Comparison of ENCODE assay signal across 1 cellular context in the genomic region with DNA sequence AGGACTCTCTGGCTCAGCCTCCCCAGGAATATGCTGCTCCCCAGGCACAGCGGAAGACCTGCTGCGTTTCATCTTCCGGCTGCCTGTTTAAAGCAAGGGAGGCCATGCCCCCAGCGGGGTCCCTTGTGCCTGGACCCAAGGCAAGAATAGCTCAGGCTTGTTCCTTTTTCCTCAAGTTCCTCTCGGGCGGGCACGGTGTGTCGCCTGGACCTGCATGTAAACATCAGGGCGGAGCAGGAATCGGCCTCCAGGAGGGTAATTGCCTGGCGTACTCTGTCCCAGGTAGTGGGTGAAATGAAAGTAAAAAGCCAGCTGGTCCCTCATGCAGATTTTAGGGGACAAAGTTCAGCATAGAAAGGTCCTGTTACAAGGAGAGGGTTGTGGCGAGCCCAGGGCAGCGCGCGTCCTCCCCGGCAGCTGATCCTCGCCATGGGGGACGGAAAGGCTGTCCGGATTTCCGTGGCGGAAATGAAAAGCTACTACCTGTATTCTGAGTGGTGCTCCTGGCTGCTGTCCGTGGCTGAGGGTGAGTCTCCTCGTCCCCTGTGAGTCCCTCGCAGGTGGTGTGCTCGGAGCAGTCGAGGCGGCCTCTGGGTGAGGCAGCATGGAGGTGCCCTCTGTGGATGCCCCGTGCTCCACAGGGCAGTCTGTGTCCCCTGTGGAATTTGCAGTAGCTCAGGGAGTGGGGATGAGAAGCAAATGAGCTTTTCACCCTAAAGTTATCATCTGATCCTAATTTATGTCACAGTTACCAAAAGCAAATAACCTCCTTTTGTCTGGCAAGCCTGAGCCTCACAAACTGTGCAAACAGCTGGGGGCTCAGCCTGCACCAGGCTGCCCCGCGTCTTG.
TF ChIP-seq lines count a peak whose summit lies in the region.

No MANE protein-coding gene starts in this region.

TF ChIP-seq in HepG2, 621 proteins besides CTCF, POLR2A, EP300 and RAD21 (continued from another document and continues in another):
- TF ChIP-seq, protein P1, sequence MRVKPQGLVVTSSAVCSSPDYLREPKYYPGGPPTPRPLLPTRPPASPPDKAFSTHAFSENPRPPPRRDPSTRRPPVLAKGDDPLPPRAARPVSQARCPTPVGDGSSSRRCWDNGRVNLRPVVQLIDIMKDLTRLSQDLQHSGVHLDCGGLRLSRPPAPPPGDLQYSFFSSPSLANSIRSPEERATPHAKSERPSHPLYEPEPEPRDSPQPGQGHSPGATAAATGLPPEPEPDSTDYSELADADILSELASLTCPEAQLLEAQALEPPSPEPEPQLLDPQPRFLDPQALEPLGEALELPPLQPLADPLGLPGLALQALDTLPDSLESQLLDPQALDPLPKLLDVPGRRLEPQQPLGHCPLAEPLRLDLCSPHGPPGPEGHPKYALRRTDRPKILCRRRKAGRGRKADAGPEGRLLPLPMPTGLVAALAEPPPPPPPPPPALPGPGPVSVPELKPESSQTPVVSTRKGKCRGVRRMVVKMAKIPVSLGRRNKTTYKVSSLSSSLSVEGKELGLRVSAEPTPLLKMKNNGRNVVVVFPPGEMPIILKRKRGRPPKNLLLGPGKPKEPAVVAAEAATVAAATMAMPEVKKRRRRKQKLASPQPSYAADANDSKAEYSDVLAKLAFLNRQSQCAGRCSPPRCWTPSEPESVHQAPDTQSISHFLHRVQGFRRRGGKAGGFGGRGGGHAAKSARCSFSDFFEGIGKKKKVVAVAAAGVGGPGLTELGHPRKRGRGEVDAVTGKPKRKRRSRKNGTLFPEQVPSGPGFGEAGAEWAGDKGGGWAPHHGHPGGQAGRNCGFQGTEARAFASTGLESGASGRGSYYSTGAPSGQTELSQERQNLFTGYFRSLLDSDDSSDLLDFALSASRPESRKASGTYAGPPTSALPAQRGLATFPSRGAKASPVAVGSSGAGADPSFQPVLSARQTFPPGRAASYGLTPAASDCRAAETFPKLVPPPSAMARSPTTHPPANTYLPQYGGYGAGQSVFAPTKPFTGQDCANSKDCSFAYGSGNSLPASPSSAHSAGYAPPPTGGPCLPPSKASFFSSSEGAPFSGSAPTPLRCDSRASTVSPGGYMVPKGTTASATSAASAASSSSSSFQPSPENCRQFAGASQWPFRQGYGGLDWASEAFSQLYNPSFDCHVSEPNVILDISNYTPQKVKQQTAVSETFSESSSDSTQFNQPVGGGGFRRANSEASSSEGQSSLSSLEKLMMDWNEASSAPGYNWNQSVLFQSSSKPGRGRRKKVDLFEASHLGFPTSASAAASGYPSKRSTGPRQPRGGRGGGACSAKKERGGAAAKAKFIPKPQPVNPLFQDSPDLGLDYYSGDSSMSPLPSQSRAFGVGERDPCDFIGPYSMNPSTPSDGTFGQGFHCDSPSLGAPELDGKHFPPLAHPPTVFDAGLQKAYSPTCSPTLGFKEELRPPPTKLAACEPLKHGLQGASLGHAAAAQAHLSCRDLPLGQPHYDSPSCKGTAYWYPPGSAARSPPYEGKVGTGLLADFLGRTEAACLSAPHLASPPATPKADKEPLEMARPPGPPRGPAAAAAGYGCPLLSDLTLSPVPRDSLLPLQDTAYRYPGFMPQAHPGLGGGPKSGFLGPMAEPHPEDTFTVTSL (CRISPR knock-in tag; IDR thresholded peaks at IDR 0.05; ENCODE audit: borderline replicate concordance), result 0 out of 2 replicates have a peak, but pooled peaks have one; percentile 20
- TF ChIP-seq NFKB2 (CRISPR knock-in tag; IDR thresholded peaks at IDR 0.05; ENCODE audit: borderline replicate concordance) (peak; percentile 31; the same call in 1 of the 2 replicates), GFI1 (CRISPR knock-in tag; IDR thresholded peaks at IDR 0.05; ENCODE audit: borderline replicate concordance) (0 out of 2 replicates have a peak, but pooled peaks have one; percentile 29), ISL2 (CRISPR knock-in tag; IDR thresholded peaks at IDR 0.05) (peak; percentile 21; the same call in 1 of the 2 replicates), ZNF263 (CRISPR knock-in tag; IDR thresholded peaks at IDR 0.05) (peak; percentile 90), XRCC5 (optimal IDR thresholded peaks at IDR 0.05; ENCODE audit: low read length) (peak; percentile 61), ZNF230 (CRISPR knock-in tag; IDR thresholded peaks at IDR 0.05) (peak; percentile 84), NFE2L2 (IDR thresholded peaks at IDR 0.05; ENCODE audit: low read length) (no peak), MEIS2 (CRISPR knock-in tag; IDR thresholded peaks at IDR 0.05) (0 out of 2 replicates have a peak, but pooled peaks have one; percentile 20), ZNF431 (CRISPR knock-in tag; IDR thresholded peaks at IDR 0.05; ENCODE audit: borderline replicate concordance, low read depth) (peak; percentile 61; the same call in 1 of the 2 replicates), CCAR2 (optimal IDR thresholded peaks at IDR 0.05; ENCODE audit: low read depth, low read length) (no peak), FOXK1 (CRISPR knock-in tag; IDR thresholded peaks at IDR 0.05; ENCODE audit: borderline replicate concordance, low read depth) (0 out of 2 replicates have a peak, but pooled peaks have one; percentile 18), NCOR1 (IDR thresholded peaks at IDR 0.05; ENCODE audit: borderline replicate concordance, low read length) (peak; percentile 73; the same call in 1 of the 2 replicates), RBFOX2 (IDR thresholded peaks at IDR 0.05; ENCODE audit: low read depth, low read length) (peak; percentile 29; the same call in 1 of the 2 replicates), GABPA (IDR thresholded peaks at IDR 0.05; ENCODE audit: low read depth, low read length) (no peak), GABPA (CRISPR knock-in tag; IDR thresholded peaks at IDR 0.05; ENCODE audit: low read depth) (peak; percentile 41; the same call in 1 of the 2 replicates), ZNF256 (CRISPR knock-in tag; conservative IDR thresholded peaks at IDR 0.05) (peak; percentile 3; the same call in 1 of the 2 replicates), RXRB (CRISPR knock-in tag; IDR thresholded peaks at IDR 0.05; ENCODE audit: borderline replicate concordance) (peak; percentile 66), REL (CRISPR knock-in tag; conservative IDR thresholded peaks at IDR 0.05) (no peak), HNRNPLL (IDR thresholded peaks at IDR 0.05; ENCODE audit: low read depth, low read length, poor library complexity, severe bottlenecking) (peak; percentile 37), RXRA (CRISPR knock-in tag; IDR thresholded peaks at IDR 0.05) (0 out of 2 replicates have a peak, but pooled peaks have one; percentile 7), EEA1 (CRISPR knock-in tag; IDR thresholded peaks at IDR 0.05; ENCODE audit: borderline replicate concordance) (0 out of 2 replicates have a peak, but pooled peaks have one; percentile 50), DMAP1 (CRISPR knock-in tag; IDR thresholded peaks at IDR 0.05) (peak; percentile 20; the same call in 1 of the 2 replicates), SP5 (CRISPR knock-in tag; IDR thresholded peaks at IDR 0.05; ENCODE audit: borderline replicate concordance, low read depth) (peak; percentile 71), SNAI1 (CRISPR knock-in tag; IDR thresholded peaks at IDR 0.05; ENCODE audit: borderline replicate concordance) (0 out of 2 replicates have a peak, but pooled peaks have one; percentile 51), NPAS2 (CRISPR knock-in tag; IDR thresholded peaks at IDR 0.05; ENCODE audit: borderline replicate concordance) (no peak), SOX13 (IDR thresholded peaks at IDR 0.05) (no peak), SOX13 (CRISPR knock-in tag; conservative IDR thresholded peaks at IDR 0.05 in 1 of 2, IDR thresholded peaks at IDR 0.05 in 1 of 2) (peak in 1 of 2 experiments; percentile 54; a peak in 2 of 4 replicates), ASH2L (IDR thresholded peaks at IDR 0.05; ENCODE audit: insufficient read length, low read depth, low read length) (peak; percentile 79), THAP11 (CRISPR knock-in tag; IDR thresholded peaks at IDR 0.05) (0 out of 2 replicates have a peak, but pooled peaks have one; percentile 22)
- TF ChIP-seq, protein P2, sequence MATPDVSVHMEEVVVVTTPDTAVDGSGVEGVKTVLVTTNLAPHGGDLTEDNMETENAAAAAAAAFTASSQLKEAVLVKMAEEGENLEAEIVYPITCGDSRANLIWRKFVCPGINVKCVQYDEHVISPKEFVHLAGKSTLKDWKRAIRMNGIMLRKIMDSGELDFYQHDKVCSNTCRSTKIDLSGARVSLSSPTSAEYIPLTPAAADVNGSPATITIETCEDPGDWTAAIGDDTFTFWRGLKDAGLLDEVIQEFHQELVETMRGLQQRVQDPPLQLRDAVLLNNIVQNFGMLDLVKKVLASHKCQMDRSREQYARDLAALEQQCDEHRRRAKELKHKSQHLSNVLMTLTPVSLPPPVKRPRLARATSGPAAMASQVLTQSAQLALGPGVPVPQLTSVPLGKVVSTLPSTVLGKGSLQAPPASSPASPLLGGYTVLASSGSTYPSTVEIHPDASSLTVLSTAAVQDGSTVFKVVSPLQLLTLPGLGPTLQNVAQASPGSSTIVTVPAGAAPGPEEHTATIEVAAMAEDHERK (CRISPR knock-in tag; IDR thresholded peaks at IDR 0.05; ENCODE audit: low read depth), result no peak
- TF ChIP-seq, protein P3, sequence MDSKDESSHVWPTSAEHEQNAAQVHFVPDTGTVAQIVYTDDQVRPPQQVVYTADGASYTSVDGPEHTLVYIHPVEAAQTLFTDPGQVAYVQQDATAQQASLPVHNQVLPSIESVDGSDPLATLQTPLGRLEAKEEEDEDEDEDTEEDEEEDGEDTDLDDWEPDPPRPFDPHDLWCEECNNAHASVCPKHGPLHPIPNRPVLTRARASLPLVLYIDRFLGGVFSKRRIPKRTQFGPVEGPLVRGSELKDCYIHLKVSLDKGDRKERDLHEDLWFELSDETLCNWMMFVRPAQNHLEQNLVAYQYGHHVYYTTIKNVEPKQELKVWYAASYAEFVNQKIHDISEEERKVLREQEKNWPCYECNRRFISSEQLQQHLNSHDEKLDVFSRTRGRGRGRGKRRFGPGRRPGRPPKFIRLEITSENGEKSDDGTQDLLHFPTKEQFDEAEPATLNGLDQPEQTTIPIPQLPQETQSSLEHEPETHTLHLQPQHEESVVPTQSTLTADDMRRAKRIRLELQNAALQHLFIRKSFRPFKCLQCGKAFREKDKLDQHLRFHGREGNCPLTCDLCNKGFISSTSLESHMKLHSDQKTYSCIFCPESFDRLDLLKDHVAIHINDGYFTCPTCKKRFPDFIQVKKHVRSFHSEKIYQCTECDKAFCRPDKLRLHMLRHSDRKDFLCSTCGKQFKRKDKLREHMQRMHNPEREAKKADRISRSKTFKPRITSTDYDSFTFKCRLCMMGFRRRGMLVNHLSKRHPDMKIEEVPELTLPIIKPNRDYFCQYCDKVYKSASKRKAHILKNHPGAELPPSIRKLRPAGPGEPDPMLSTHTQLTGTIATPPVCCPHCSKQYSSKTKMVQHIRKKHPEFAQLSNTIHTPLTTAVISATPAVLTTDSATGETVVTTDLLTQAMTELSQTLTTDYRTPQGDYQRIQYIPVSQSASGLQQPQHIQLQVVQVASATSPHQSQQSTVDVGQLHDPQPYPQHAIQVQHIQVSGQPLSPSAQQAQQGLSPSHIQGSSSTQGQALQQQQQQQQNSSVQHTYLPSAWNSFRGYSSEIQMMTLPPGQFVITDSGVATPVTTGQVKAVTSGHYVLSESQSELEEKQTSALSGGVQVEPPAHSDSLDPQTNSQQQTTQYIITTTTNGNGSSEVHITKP (CRISPR knock-in tag; IDR thresholded peaks at IDR 0.05; ENCODE audit: low read depth), result peak; percentile 89
- TF ChIP-seq, protein P4, sequence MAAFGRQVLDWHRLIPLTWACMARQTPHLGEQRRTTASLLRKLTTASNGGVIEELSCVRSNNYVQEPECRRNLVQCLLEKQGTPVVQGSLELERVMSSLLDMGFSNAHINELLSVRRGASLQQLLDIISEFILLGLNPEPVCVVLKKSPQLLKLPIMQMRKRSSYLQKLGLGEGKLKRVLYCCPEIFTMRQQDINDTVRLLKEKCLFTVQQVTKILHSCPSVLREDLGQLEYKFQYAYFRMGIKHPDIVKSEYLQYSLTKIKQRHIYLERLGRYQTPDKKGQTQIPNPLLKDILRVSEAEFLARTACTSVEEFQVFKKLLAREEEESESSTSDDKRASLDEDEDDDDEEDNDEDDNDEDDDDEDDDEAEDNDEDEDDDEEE (CRISPR knock-in tag; IDR thresholded peaks at IDR 0.05), result no peak
- TF ChIP-seq, protein P5, sequence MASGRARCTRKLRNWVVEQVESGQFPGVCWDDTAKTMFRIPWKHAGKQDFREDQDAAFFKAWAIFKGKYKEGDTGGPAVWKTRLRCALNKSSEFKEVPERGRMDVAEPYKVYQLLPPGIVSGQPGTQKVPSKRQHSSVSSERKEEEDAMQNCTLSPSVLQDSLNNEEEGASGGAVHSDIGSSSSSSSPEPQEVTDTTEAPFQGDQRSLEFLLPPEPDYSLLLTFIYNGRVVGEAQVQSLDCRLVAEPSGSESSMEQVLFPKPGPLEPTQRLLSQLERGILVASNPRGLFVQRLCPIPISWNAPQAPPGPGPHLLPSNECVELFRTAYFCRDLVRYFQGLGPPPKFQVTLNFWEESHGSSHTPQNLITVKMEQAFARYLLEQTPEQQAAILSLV (CRISPR knock-in tag; IDR thresholded peaks at IDR 0.05; ENCODE audit: borderline replicate concordance), result 0 out of 2 replicates have a peak, but pooled peaks have one; percentile 59
- TF ChIP-seq, protein P6, sequence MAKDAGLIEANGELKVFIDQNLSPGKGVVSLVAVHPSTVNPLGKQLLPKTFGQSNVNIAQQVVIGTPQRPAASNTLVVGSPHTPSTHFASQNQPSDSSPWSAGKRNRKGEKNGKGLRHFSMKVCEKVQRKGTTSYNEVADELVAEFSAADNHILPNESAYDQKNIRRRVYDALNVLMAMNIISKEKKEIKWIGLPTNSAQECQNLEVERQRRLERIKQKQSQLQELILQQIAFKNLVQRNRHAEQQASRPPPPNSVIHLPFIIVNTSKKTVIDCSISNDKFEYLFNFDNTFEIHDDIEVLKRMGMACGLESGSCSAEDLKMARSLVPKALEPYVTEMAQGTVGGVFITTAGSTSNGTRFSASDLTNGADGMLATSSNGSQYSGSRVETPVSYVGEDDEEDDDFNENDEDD (CRISPR knock-in tag; IDR thresholded peaks at IDR 0.05; ENCODE audit: borderline replicate concordance), result peak; percentile 14; the same call in 1 of the 2 replicates
- TF ChIP-seq, protein P7, sequence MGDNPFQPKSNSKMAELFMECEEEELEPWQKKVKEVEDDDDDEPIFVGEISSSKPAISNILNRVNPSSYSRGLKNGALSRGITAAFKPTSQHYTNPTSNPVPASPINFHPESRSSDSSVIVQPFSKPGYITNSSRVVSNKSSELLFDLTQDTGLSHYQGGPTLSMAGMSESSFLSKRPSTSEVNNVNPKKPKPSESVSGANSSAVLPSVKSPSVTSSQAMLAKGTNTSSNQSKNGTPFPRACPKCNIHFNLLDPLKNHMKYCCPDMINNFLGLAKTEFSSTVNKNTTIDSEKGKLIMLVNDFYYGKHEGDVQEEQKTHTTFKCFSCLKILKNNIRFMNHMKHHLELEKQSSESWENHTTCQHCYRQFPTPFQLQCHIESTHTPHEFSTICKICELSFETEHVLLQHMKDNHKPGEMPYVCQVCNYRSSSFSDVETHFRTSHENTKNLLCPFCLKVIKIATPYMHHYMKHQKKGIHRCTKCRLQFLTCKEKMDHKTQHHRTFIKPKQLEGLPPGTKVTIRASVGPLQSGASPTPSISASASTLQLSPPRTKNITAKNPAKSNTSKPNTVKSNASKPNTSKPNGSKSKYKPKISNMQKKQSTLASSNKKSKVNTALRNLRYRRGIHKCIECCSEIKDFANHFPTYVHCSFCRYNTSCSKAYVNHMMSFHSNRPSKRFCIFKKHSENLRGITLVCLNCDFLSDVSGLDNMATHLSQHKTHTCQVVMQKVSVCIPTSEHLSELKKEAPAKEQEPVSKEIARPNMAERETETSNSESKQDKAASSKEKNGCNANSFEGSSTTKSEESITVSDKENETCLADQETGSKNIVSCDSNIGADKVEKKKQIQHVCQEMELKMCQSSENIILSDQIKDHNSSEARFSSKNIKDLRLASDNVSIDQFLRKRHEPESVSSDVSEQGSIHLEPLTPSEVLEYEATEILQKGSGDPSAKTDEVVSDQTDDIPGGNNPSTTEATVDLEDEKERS (CRISPR knock-in tag; IDR thresholded peaks at IDR 0.05), result 0 out of 2 replicates have a peak, but pooled peaks have one; percentile 17
- TF ChIP-seq, protein P8, sequence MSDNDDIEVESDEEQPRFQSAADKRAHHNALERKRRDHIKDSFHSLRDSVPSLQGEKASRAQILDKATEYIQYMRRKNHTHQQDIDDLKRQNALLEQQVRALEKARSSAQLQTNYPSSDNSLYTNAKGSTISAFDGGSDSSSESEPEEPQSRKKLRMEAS (IDR thresholded peaks at IDR 0.05), result peak; percentile 67
